ENCODE assay signal across 19 cellular contexts in genomic region chr20:62346398-62347150, GRCh38. TPM values are rescaled to one million over a fixed set of nuclear protein-coding genes. Genes with fewer than 3 reads are reported as not detected.
DNase-seq lines count a peak whose midpoint lies in the region; ATAC-seq and TF ChIP-seq lines count a peak whose summit lies in the region.
"Had no signal": no experiment of that assay in that cellular context is flagged by ENCODE, and none has a peak within 500 bp of the region (broad histone marks: within the 10 kb centered on the region; RNA-seq: fewer than 3 reads in every experiment).

No MANE protein-coding gene starts in this region.

- H3K4me3 ChIP-seq in HEK293 (ENCODE audit: low read depth, low read length) (no peak overlapping the region), WERI-Rb-1 (ENCODE audit: low read depth, low read length) (no peak overlapping the region), neuronal stem cell (ENCODE audit: low read length in 2 of 2) (no peak overlapping the region), ascending aorta (no peak overlapping the region)
- H3K4me3 ChIP-seq: SJCRH30 had no signal

- TF ChIP-seq CTCF in HEK293 (tag by site-specific recombination; IDR thresholded peaks at IDR 0.05) (no peak), WERI-Rb-1 (IDR thresholded peaks at IDR 0.05; ENCODE audit: low read depth, low read length) (no peak), ascending aorta (IDR thresholded peaks at IDR 0.05) (no peak)

- no peak overlapping the region for H3K4me2 ChIP-seq in neuronal stem cell (ENCODE audit: insufficient read depth, low read length, poor library complexity, severe bottlenecking)

- H2BK12ac ChIP-seq in neuronal stem cell (ENCODE audit: low read length) = no peak overlapping the region

- H3K9me3 ChIP-seq in HEK293 (ENCODE audit: control insufficient read depth, insufficient read depth, low read depth, low read length) (no peaks in the 10 kb centered on the region), WERI-Rb-1 (ENCODE audit: severe bottlenecking) (peaks cover 3% of the 10 kb centered on the region), neuronal stem cell (replicated peaks in 1 of 2; ENCODE audit: control insufficient read depth in 2 of 2, insufficient read depth in 1 of 2, low read depth in 1 of 2, low read length in 2 of 2) (peaks cover 3 to 6% of the 10 kb centered on the region in 2 donors), ascending aorta (no peaks in the 10 kb centered on the region)

- no peak overlapping the region for H3K4ac ChIP-seq in neuronal stem cell (ENCODE audit: low read length)

- CTCF ChIA-PET in HEK293 (lab: Yijun Ruan, JAX) = interaction anchor here (0.6 kb wide), 2 partner anchors 26 to 36 kb away, joined by 5 to 6 read pairs; no protein-coding TSS in a partner anchor

- H2AFZ ChIP-seq in neuronal stem cell (ENCODE audit: low read length) = no peak overlapping the region

- H3K27me3 ChIP-seq in WERI-Rb-1 (ENCODE audit: insufficient read depth, low read depth, severe bottlenecking) (no peaks in the 10 kb centered on the region), neuronal stem cell (ENCODE audit: control insufficient read depth in 3 of 3, insufficient read depth in 3 of 3, low read depth in 1 of 3, low read length in 3 of 3) (no peaks in the 10 kb centered on the region), ascending aorta (no peaks in the 10 kb centered on the region)
- H3K27me3 ChIP-seq: SJCRH30 had no signal

- no peak overlapping the region for H2BK5ac ChIP-seq in neuronal stem cell (ENCODE audit: low read length)

- H3K23ac ChIP-seq in neuronal stem cell (ENCODE audit: low read depth, low read length, poor library complexity) = no peak overlapping the region

- DNase-seq in NCI-H2107 treated with DMSO at 0.1 percent for 48 hours (lab: John Stamatoyannopoulos, UW; ENCODE audit: unreplicated experiment) (peak; percentile 34), NCI-H2107 (lab: John Stamatoyannopoulos, UW) (no peak), WERI-Rb-1 (no peak), neuronal stem cell (ENCODE audit: low spot score) (no peak), ascending aorta (ENCODE audit: low spot score in 2 of 2) (no peak)
- DNase-seq: Calu3; CD4-positive, alpha-beta T cell; DMS53; H9; KG1; NCI-H1417 treated with DMSO at 0.1 percent for 48 hours; NCI-H1930; NCI-H2171 treated with DMSO at 0.1 percent for 48 hours; NK-92 treated with Interleukin-12 subunit alpha and Interleukin-12 subunit beta, amount 100 ng/mL, for 24 hours; SJCRH30 had no signal

- no peak overlapping the region for H4K8ac ChIP-seq in neuronal stem cell (ENCODE audit: low read depth, low read length)

- intact Hi-C loops in ascending aorta (cut with DNase I) = no loop called here

- peak overlapping the region; percentile 12 for H3K9ac ChIP-seq in neuronal stem cell (ENCODE audit: low read depth, low read length, poor library complexity)

- POLR2A ChIA-PET in HEK293 (lab: Yijun Ruan, JAX) = interaction anchor here (1.4 kb wide), 1 partner anchor 36 kb away, joined by 3 read pairs; no protein-coding TSS in a partner anchor

- H3K27ac ChIP-seq in HEK293 (ENCODE audit: extremely low read depth, low read depth, low read length) (no peak overlapping the region), WERI-Rb-1 (peak overlapping the region; percentile 37; the same call in 1 of the 2 replicates), neuronal stem cell (replicated peaks; ENCODE audit: low read length) (no peak overlapping the region), ascending aorta (no peak overlapping the region)
- H3K27ac ChIP-seq: 22Rv1, SJCRH30 had no signal

- peaks cover 5 to 63% of the 10 kb centered on the region in 2 experiments; a peak in 2 of 3 replicates for H3K36me3 ChIP-seq in HEK293 (ENCODE audit: control insufficient read depth in 2 of 2, insufficient read depth in 1 of 2, low read length in 2 of 2)
- H3K36me3 ChIP-seq in WERI-Rb-1 = peaks cover 76% of the 10 kb centered on the region
- H3K36me3 ChIP-seq in neuronal stem cell (replicated peaks in 1 of 2; ENCODE audit: control insufficient read depth in 2 of 2, insufficient read depth in 2 of 2, low read length in 2 of 2) = peaks cover 33 to 50% of the 10 kb centered on the region in 2 donors
- peaks cover 49 to 71% of the 10 kb centered on the region in 2 donors for H3K36me3 ChIP-seq in ascending aorta

- H4K91ac ChIP-seq in neuronal stem cell (ENCODE audit: low read depth, low read length, poor library complexity) = no peak overlapping the region

- peaks cover 5% of the 10 kb centered on the region for H3K79me1 ChIP-seq in neuronal stem cell (ENCODE audit: low read depth, low read length)

- peak overlapping the region; percentile 67 for H2BK120ac ChIP-seq in neuronal stem cell (ENCODE audit: low read depth, low read length)

- WGBS in neuronal stem cell (ENCODE audit: extremely low coverage in 2 of 2, insufficient read length in 2 of 2, insufficient replicate concordance in 1 of 2), 2 donors = no CpG with 5 or more reads among the region's 34 CpGs

- H2BK15ac ChIP-seq in neuronal stem cell (ENCODE audit: low read length) = no peak overlapping the region

- no peak overlapping the region for H3K18ac ChIP-seq in neuronal stem cell (ENCODE audit: low read length)

- no peak for ATAC-seq in GM18858 (IDR thresholded peaks at IDR 0.05; ENCODE audit: unreplicated experiment)
- ATAC-seq in HG03135 (IDR thresholded peaks at IDR 0.05; ENCODE audit: unreplicated experiment) = no peak

- H3K4me1 ChIP-seq in HEK293 (ENCODE audit: control insufficient read depth, insufficient read depth, low read length) (peaks cover 5% of the 10 kb centered on the region; the same call in 1 of the 2 replicates), neuronal stem cell (ENCODE audit: control insufficient read depth in 2 of 2, insufficient read depth in 1 of 2, low read depth in 1 of 2, low read length in 2 of 2) (no peaks in the 10 kb centered on the region), ascending aorta (no peaks in the 10 kb centered on the region)

- no peak overlapping the region for H3K14ac ChIP-seq in neuronal stem cell (ENCODE audit: low read length)

- no peak overlapping the region for H2AK5ac ChIP-seq in neuronal stem cell (ENCODE audit: low read depth, low read length)

TF ChIP-seq in HEK293, 187 proteins besides CTCF, POLR2A, EP300 and RAD21:
- TF ChIP-seq ZNF660 (tag by site-specific recombination; IDR thresholded peaks at IDR 0.05) (no peak), ZNF76 (tag by site-specific recombination; IDR thresholded peaks at IDR 0.05; ENCODE audit: borderline replicate concordance, low read depth) (no peak), HIC1 (tag by site-specific recombination; IDR thresholded peaks at IDR 0.05) (peak; percentile 28; the same call in 1 of the 2 replicates)

RNA-seq across cellular contexts. Expression of gene LAMA5, which starts 20.5 kb away (rescaled TPM):
- polyA plus RNA-seq in neuronal stem cell (2013, experiment 1 of 2) = 59.5 TPM
- polyA plus RNA-seq in neuronal stem cell (2013, experiment 2 of 2) = 57.4 TPM
- 469 TPM for total RNA-seq in ascending aorta

RNA-seq across cellular contexts. Expression of gene RPS21, which starts 40.3 kb away (rescaled TPM):
- 3,158 TPM for polyA plus RNA-seq in neuronal stem cell (2013, experiment 1 of 2)
- 3,117 TPM for polyA plus RNA-seq in neuronal stem cell (2013, experiment 2 of 2)
- 1,828 TPM for total RNA-seq in ascending aorta

RNA-seq across cellular contexts. Expression of gene ADRM1, which starts 43.8 kb away (rescaled TPM):
- polyA plus RNA-seq in neuronal stem cell (2013, experiment 1 of 2) = 69.1 TPM
- 69.0 TPM for polyA plus RNA-seq in neuronal stem cell (2013, experiment 2 of 2)
- 236 TPM for total RNA-seq in ascending aorta
